Comparison of ENCODE assay signal across 25 cellular contexts in the genomic region with DNA sequence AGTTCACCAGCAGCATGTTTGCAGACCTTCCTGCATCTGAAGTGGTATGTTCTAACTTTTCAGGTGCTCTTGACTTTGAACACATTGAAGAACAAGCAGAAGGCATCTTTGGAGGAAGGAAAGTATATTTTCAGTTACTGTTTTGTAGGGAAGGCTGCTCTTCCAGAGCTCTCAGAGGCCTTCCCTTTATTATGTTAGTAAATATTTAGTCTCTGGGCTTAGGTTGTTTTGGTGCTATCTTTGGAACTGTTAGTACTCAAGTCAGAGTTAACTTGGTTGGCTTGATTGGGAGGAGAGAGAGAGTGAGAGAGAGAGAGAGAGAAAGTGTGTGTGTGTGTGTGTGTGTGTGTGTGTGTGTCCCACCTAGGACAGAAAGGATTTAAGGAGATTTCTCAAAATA.
"Had no signal": no experiment of that assay in that cellular context is flagged by ENCODE, and none has a peak within 500 bp of the region (broad histone marks: within the 10 kb centered on the region; RNA-seq: fewer than 3 reads in every experiment).

No MANE protein-coding gene starts in this region.

- H3K36me3 Mint-ChIP-seq: WTC11 had no signal

- H3K27me3 ChIP-seq: esophagus muscularis mucosa, gastroesophageal sphincter had no signal

- H3K9me3 Mint-ChIP-seq: activated naive CD8-positive, alpha-beta T cell treated with anti-CD3 and anti-CD28 coated beads for 36 hours; activated T-cell treated with anti-CD3 and anti-CD28 coated beads, Interleukin-2, amount 50 U/mL, for 24 hours; activated T-helper 17 cell treated with anti-CD3 and anti-CD28 coated beads, Interleukin-2, amount 50 U/mL, for 72 hours; naive B cell; neural crest cell; stimulated activated memory B cell treated with anti-CD40 and anti-IgM and Interleukin-4, amounts not matched to agents 10 μg/mL and 1 μg/mL and 100 μg/mL, for 72 hours; type B pancreatic cell; WTC11 had no signal

- H3K9me3 ChIP-seq: esophagus muscularis mucosa, gastroesophageal sphincter had no signal

- H3K4me3 ChIP-seq: coronary artery, esophagus muscularis mucosa, gastroesophageal sphincter had no signal

- ATAC-seq: activated T-helper 17 cell treated with anti-CD3 and anti-CD28 coated beads, Interleukin-2, amount 50 U/mL, for 72 hours; gastroesophageal sphincter; left lobe of liver; sciatic nerve; stimulated activated memory B cell treated with anti-CD40 and anti-IgM and Interleukin-4, amounts not matched to agents 10 μg/mL and 1 μg/mL and 100 μg/mL, for 72 hours had no signal

- H3K27ac ChIP-seq: coronary artery had no signal

- H3K4me3 Mint-ChIP-seq: activated naive CD8-positive, alpha-beta T cell treated with anti-CD3 and anti-CD28 coated beads for 36 hours; activated T-cell treated with anti-CD3 and anti-CD28 coated beads, Interleukin-2, amount 50 U/mL, for 24 hours; activated T-helper 17 cell treated with anti-CD3 and anti-CD28 coated beads, Interleukin-2, amount 50 U/mL, for 72 hours; naive B cell; neural crest cell; stimulated activated memory B cell treated with anti-CD40 and anti-IgM and Interleukin-4, amounts not matched to agents 10 μg/mL and 1 μg/mL and 100 μg/mL, for 72 hours; type B pancreatic cell; WTC11 had no signal

- DNase-seq: activated CD4-positive, alpha-beta T cell treated with anti-CD3 and anti-CD28 coated beads, Interleukin-2, amount 50 U/mL, for 4 hours; activated CD8-positive, alpha-beta memory T cell treated with anti-CD3 and anti-CD28 coated beads for 24 hours; activated CD8-positive, alpha-beta memory T cell treated with anti-CD3 and anti-CD28 coated beads, Interleukin-2, amount 50 U/mL, for 4 hours; activated naive CD8-positive, alpha-beta T cell treated with anti-CD3 and anti-CD28 coated beads for 36 hours; activated T-cell treated with anti-CD3 and anti-CD28 coated beads, Interleukin-2, amount 50 U/mL, for 24 hours; amniotic stem cell; cerebellar nuclear complex; head of caudate nucleus; islet precursor cell; naive B cell; occipital lobe; small intestine; stimulated activated CD4-positive, alpha-beta T cell treated with anti-CD3 and anti-CD28 coated beads, Interleukin-15, amount 100 ng/mL, for 24 hours; T-helper 1 cell; T-helper 9 cell had no signal

- H3K4me1 Mint-ChIP-seq: activated naive CD8-positive, alpha-beta T cell treated with anti-CD3 and anti-CD28 coated beads for 36 hours; activated T-helper 17 cell treated with anti-CD3 and anti-CD28 coated beads, Interleukin-2, amount 50 U/mL, for 72 hours; stimulated activated memory B cell treated with anti-CD40 and anti-IgM and Interleukin-4, amounts not matched to agents 10 μg/mL and 1 μg/mL and 100 μg/mL, for 72 hours had no signal

- H3K27ac Mint-ChIP-seq: activated naive CD8-positive, alpha-beta T cell treated with anti-CD3 and anti-CD28 coated beads for 36 hours; activated T-cell treated with anti-CD3 and anti-CD28 coated beads, Interleukin-2, amount 50 U/mL, for 24 hours; activated T-helper 17 cell treated with anti-CD3 and anti-CD28 coated beads, Interleukin-2, amount 50 U/mL, for 72 hours; stimulated activated memory B cell treated with anti-CD40 and anti-IgM and Interleukin-4, amounts not matched to agents 10 μg/mL and 1 μg/mL and 100 μg/mL, for 72 hours; type B pancreatic cell; WTC11 had no signal

- H3K27me3 Mint-ChIP-seq: activated naive CD8-positive, alpha-beta T cell treated with anti-CD3 and anti-CD28 coated beads for 36 hours; activated T-cell treated with anti-CD3 and anti-CD28 coated beads, Interleukin-2, amount 50 U/mL, for 24 hours; activated T-helper 17 cell treated with anti-CD3 and anti-CD28 coated beads, Interleukin-2, amount 50 U/mL, for 72 hours; naive B cell; stimulated activated memory B cell treated with anti-CD40 and anti-IgM and Interleukin-4, amounts not matched to agents 10 μg/mL and 1 μg/mL and 100 μg/mL, for 72 hours; type B pancreatic cell had no signal
